25 cellular contexts compared by ENCODE assay signal in the genomic region with DNA sequence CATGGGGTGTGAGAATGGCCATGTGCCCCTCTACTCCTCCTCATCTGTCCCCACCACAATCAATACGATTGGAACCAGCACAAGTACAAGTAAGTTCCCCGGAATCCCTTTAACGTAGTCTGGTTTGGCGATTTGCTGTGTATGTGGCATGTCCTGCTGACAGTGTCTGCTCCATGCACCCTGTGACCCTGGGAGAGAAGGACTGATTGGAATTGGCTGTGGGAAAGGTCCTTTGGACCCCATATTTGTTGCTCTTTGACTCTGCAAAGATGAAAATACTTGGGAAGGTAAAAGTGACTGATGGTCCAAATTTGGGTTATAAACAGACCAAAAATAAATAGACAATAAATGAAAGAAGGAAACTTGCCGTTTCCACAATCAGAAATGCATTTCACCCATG.
"Had no signal": no experiment of that assay in that cellular context is flagged by ENCODE, and none has a peak within 500 bp of the region (broad histone marks: within the 10 kb centered on the region; RNA-seq: fewer than 3 reads in every experiment).

No MANE protein-coding gene starts in this region.

- H3K4me3 ChIP-seq: coronary artery, esophagus squamous epithelium, hepatocyte, lung, mucosa of descending colon, neural progenitor cell, prostate gland, stomach, thyroid gland had no signal

- DNase-seq: dermis blood vessel endothelial cell; effector memory CD8-positive, alpha-beta T cell; erythroblast; esophagus squamous epithelium; foreskin melanocyte; kidney; left ventricle myocardium superior; mesenchymal stem cell; mucosa of descending colon; naive B cell; stimulated activated CD4-positive, alpha-beta T cell treated with anti-CD3 and anti-CD28 coated beads, Interleukin-2, amount 100 ng/mL, for 24 hours; stimulated activated CD4-positive, alpha-beta T cell treated with anti-CD3 and anti-CD28 coated beads, Interleukin-4, amount 100 ng/mL, for 24 hours; stimulated activated naive CD4-positive, alpha-beta T cell treated with Interleukin-2 at 50 U/mL for 16 hours; stomach; thyroid gland; trophoblast cell had no signal

- H3K36me3 ChIP-seq: esophagus squamous epithelium, neural progenitor cell, prostate gland, thyroid gland had no signal

- H3K9ac ChIP-seq: neural progenitor cell, parathyroid adenoma had no signal

- H3K27ac ChIP-seq: coronary artery, esophagus squamous epithelium, hepatocyte, neural progenitor cell, parathyroid adenoma, prostate gland, stomach, thyroid gland had no signal

- H3K4me1 ChIP-seq: prostate gland had no signal

- H3K9me3 ChIP-seq: esophagus squamous epithelium, mucosa of descending colon, prostate gland, stomach, thyroid gland had no signal

- H3K27me3 ChIP-seq: hepatocyte, neural progenitor cell, stomach, thyroid gland had no signal

- ATAC-seq: effector memory CD8-positive, alpha-beta T cell; left ventricle myocardium superior; mucosa of descending colon; natural killer cell treated with Interleukin-12 subunit alpha and Interleukin-12 subunit beta and Interleukin-15 and Interleukin-18, amount 100 ng/mL, for 72 hours; sciatic nerve; stimulated activated effector memory CD8-positive, alpha-beta T cell treated with anti-CD3 and anti-CD28 coated beads, Interleukin-12 subunit alpha, Interleukin-12 subunit beta, amount 100 ng/mL, for 72 hours had no signal
